In genomic region chr1:229971141-229971540, GRCh38 we compare ENCODE assay signal across 27 cellular contexts.
"Had no signal": no experiment of that assay in that cellular context is flagged by ENCODE, and none has a peak within 500 bp of the region (broad histone marks: within the 10 kb centered on the region; RNA-seq: fewer than 3 reads in every experiment).

No MANE protein-coding gene starts in this region.

- H3K27me3 ChIP-seq: adrenal gland, body of pancreas, gastroesophageal sphincter had no signal

- H3K27ac ChIP-seq: adrenal gland, body of pancreas, epithelial cell of prostate, gastroesophageal sphincter had no signal

- H3K4me3 ChIP-seq: adrenal gland, body of pancreas, gastroesophageal sphincter had no signal

- H3K4me1 Mint-ChIP-seq: activated CD8-positive, alpha-beta memory T cell treated with anti-CD3 and anti-CD28 coated beads, Interleukin-2, amount 10 ng/mL, durations not matched to agents 7 days and 5 days; activated naive CD8-positive, alpha-beta T cell treated with anti-CD3 and anti-CD28 coated beads for 36 hours had no signal

- ATAC-seq: activated CD8-positive, alpha-beta memory T cell treated with anti-CD3 and anti-CD28 coated beads, Interleukin-2, amount 10 ng/mL, durations not matched to agents 7 days and 5 days; activated CD8-positive, alpha-beta T cell treated with anti-CD3 and anti-CD28 coated beads, Interleukin-2, amount 10 ng/mL, durations not matched to agents 7 days and 5 days; activated naive CD8-positive, alpha-beta T cell treated with anti-CD3 and anti-CD28 coated beads, Interleukin-2, amount 50 U/mL, for 24 hours; body of pancreas; gastroesophageal sphincter had no signal

- H3K27ac Mint-ChIP-seq: activated CD4-positive, alpha-beta memory T cell treated with anti-CD3 and anti-CD28 coated beads for 36 hours; activated CD4-positive, alpha-beta T cell treated with anti-CD3 and anti-CD28 coated beads for 36 hours; activated CD4-positive, alpha-beta T cell treated with anti-CD3 and anti-CD28 coated beads, Interleukin-2, amount 10 ng/mL, durations not matched to agents 24 days and 14 days; activated CD8-positive, alpha-beta memory T cell treated with anti-CD3 and anti-CD28 coated beads, Interleukin-2, amount 10 ng/mL, durations not matched to agents 7 days and 5 days; activated CD8-positive, alpha-beta T cell treated with anti-CD3 and anti-CD28 coated beads, Interleukin-2, amount 10 ng/mL, durations not matched to agents 7 days and 5 days; activated naive CD4-positive, alpha-beta T cell treated with anti-CD3 and anti-CD28 coated beads for 36 hours; activated naive CD4-positive, alpha-beta T cell treated with anti-CD3 and anti-CD28 coated beads, Interleukin-2, amount 50 U/mL, for 24 hours; activated naive CD8-positive, alpha-beta T cell treated with anti-CD3 and anti-CD28 coated beads for 36 hours; activated naive CD8-positive, alpha-beta T cell treated with anti-CD3 and anti-CD28 coated beads, Interleukin-2, amount 50 U/mL, for 24 hours; activated T-helper 1 cell treated with anti-CD3 and anti-CD28 coated beads, Interleukin-12 subunit alpha, Interleukin-12 subunit beta, Interleukin-2, Interleukin-4 antibody, amounts not matched to agents 30 ng/mL and 10 ng/mL and 1 ng/mL, durations not matched to agents 14 hours and 24 hours and 36 hours; activated T-helper 2 cell treated with anti-CD3 and anti-CD28 coated beads, Interferon-gamma antibody, Interleukin-2, Interleukin-4, amounts not matched to agents 10 μg/mL and 5 μg/mL and 100 μg/mL, durations not matched to agents 14 hours and 24 hours and 36 hours had no signal

- FAIRE-seq: colon, endometrium, endothelial cell of umbilical vein had no signal

- H3K36me3 Mint-ChIP-seq: activated CD4-positive, alpha-beta memory T cell treated with anti-CD3 and anti-CD28 coated beads for 36 hours; activated CD8-positive, alpha-beta memory T cell treated with anti-CD3 and anti-CD28 coated beads, Interleukin-2, amount 10 ng/mL, durations not matched to agents 7 days and 5 days; activated naive CD4-positive, alpha-beta T cell treated with anti-CD3 and anti-CD28 coated beads, Interleukin-2, amount 50 U/mL, for 24 hours; activated naive CD8-positive, alpha-beta T cell treated with anti-CD3 and anti-CD28 coated beads for 36 hours had no signal

- H3K36me3 ChIP-seq: adrenal gland, gastroesophageal sphincter had no signal

- DNase-seq: activated CD4-positive, alpha-beta memory T cell treated with anti-CD3 and anti-CD28 coated beads for 36 hours; activated CD4-positive, alpha-beta T cell treated with anti-CD3 and anti-CD28 coated beads, Interleukin-2, amount 10 ng/mL, durations not matched to agents 24 days and 14 days; activated CD4-positive, CD25-positive, alpha-beta regulatory T cell; activated CD4-positive, CD25-positive, alpha-beta regulatory T cell treated with anti-CD3 and anti-CD28 coated beads, Interleukin-2, amount 50 U/mL, for 72 hours; activated CD8-positive, alpha-beta memory T cell treated with anti-CD3 and anti-CD28 coated beads, Interleukin-2, amount 10 ng/mL, durations not matched to agents 7 days and 5 days; activated CD8-positive, alpha-beta memory T cell treated with anti-CD3 and anti-CD28 coated beads, Interleukin-2, amount 50 U/mL, for 4 hours; activated CD8-positive, alpha-beta T cell treated with anti-CD3 and anti-CD28 coated beads, Interleukin-2, amount 10 ng/mL, durations not matched to agents 7 days and 5 days; activated effector memory CD4-positive, alpha-beta T cell treated with anti-CD3 and anti-CD28 coated beads, Interleukin-2, amount 50 U/mL, for 16 hours; activated naive CD4-positive, alpha-beta T cell treated with anti-CD3 and anti-CD28 coated beads for 36 hours; activated naive CD8-positive, alpha-beta T cell treated with anti-CD3 and anti-CD28 coated beads for 36 hours; activated naive CD8-positive, alpha-beta T cell treated with anti-CD3 and anti-CD28 coated beads, Interleukin-2, amount 50 U/mL, for 24 hours; activated T-cell treated with anti-CD3 and anti-CD28 coated beads, Interleukin-2, amount 50 U/mL, for 1 hour; adrenal gland; amygdala; aorta; body of pancreas; effector CD8-positive, alpha-beta T cell; foreskin melanocyte had no signal

- H3K4me1 ChIP-seq: adrenal gland, body of pancreas, gastroesophageal sphincter had no signal

- H3K9me3 Mint-ChIP-seq: activated T-helper 1 cell treated with anti-CD3 and anti-CD28 coated beads, Interleukin-12 subunit alpha, Interleukin-12 subunit beta, Interleukin-2, Interleukin-4 antibody, amounts not matched to agents 30 ng/mL and 10 ng/mL and 1 ng/mL, durations not matched to agents 14 hours and 24 hours and 36 hours had no signal

- H3K4me3 Mint-ChIP-seq: activated CD4-positive, alpha-beta memory T cell treated with anti-CD3 and anti-CD28 coated beads for 36 hours; activated CD4-positive, alpha-beta T cell treated with anti-CD3 and anti-CD28 coated beads for 36 hours; activated CD4-positive, alpha-beta T cell treated with anti-CD3 and anti-CD28 coated beads, Interleukin-2, amount 10 ng/mL, durations not matched to agents 24 days and 14 days; activated CD8-positive, alpha-beta memory T cell treated with anti-CD3 and anti-CD28 coated beads, Interleukin-2, amount 10 ng/mL, durations not matched to agents 7 days and 5 days; activated CD8-positive, alpha-beta T cell treated with anti-CD3 and anti-CD28 coated beads, Interleukin-2, amount 10 ng/mL, durations not matched to agents 7 days and 5 days; activated naive CD4-positive, alpha-beta T cell treated with anti-CD3 and anti-CD28 coated beads for 36 hours; activated naive CD4-positive, alpha-beta T cell treated with anti-CD3 and anti-CD28 coated beads, Interleukin-2, amount 50 U/mL, for 24 hours; activated naive CD8-positive, alpha-beta T cell treated with anti-CD3 and anti-CD28 coated beads for 36 hours; activated naive CD8-positive, alpha-beta T cell treated with anti-CD3 and anti-CD28 coated beads, Interleukin-2, amount 50 U/mL, for 24 hours; activated T-helper 1 cell treated with anti-CD3 and anti-CD28 coated beads, Interleukin-12 subunit alpha, Interleukin-12 subunit beta, Interleukin-2, Interleukin-4 antibody, amounts not matched to agents 30 ng/mL and 10 ng/mL and 1 ng/mL, durations not matched to agents 14 hours and 24 hours and 36 hours had no signal

- H3K27me3 Mint-ChIP-seq: activated naive CD8-positive, alpha-beta T cell treated with anti-CD3 and anti-CD28 coated beads for 36 hours had no signal
